ENCODE assay signal across 14 cellular contexts in the genomic region with DNA sequence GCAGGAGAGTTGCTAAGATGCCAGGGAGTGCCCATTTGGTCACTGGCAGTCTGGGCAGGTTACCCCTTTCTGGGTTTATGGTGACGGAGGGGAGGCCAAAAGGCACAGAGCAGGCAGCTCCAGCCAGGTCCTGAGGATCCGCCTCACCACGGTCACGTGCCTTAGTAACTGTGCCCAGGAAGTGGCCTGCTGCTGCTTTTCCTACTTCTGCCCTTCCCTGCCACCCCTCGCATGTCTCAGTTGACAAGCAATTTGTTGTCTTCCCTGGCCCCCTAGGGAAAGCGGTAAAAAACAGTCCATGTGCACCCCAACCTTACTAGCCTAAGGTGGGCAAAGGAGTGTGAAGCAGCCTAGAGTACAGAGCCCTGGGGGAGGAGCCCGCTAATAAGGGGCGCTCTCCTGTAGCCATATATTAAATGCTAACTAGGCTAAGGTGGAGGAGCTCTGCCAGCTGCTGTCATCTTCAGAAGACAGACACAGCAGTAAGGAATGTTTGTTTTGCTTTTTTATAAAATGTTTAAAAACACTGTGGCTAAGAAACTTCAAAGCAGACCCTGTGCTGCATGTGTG. TPM values are rescaled to one million over a fixed set of nuclear protein-coding genes. Genes with fewer than 3 reads are reported as not detected.
DNase-seq lines count a peak whose midpoint lies in the region; ATAC-seq and TF ChIP-seq lines count a peak whose summit lies in the region.
"Had no signal": no experiment of that assay in that cellular context is flagged by ENCODE, and none has a peak within 500 bp of the region (broad histone marks: within the 10 kb centered on the region; RNA-seq: fewer than 3 reads in every experiment).

No MANE protein-coding gene starts in this region.

- no peak overlapping the region for H3K4me3 Mint-ChIP-seq in activated naive CD8-positive, alpha-beta T cell
- H3K4me3 Mint-ChIP-seq in activated naive CD8-positive, alpha-beta T cell treated with anti-CD3 and anti-CD28 coated beads, Interleukin-2, amount 50 U/mL, for 24 hours: no peak overlapping the region
- H3K4me3 Mint-ChIP-seq: memory B cell had no signal

- no peak overlapping the region for H3K4me3 ChIP-seq in gastroesophageal sphincter
- peak overlapping the region in 1 of 2 donors; percentile 20 for H3K4me3 ChIP-seq in mucosa of rectum (ENCODE audit: low read length in 2 of 2)
- H3K4me3 ChIP-seq: GM23248 had no signal

- no peak for DNase-seq in activated naive CD8-positive, alpha-beta T cell treated with anti-CD3 and anti-CD28 coated beads, Interleukin-2, amount 50 U/mL, for 24 hours
- no peak for DNase-seq in NCI-H1930 (lab: John Stamatoyannopoulos, UW)
- DNase-seq in DMS114 treated with DMSO at 0.1 percent for 48 hours (lab: John Stamatoyannopoulos, UW; ENCODE audit: unreplicated experiment): no peak
- DNase-seq in stimulated activated CD4-positive, alpha-beta T cell treated with anti-CD3 and anti-CD28 coated beads, Interleukin-4, amount 100 ng/mL, for 4 hours: no peak
- DNase-seq: activated CD4-positive, CD25-positive, alpha-beta regulatory T cell treated with anti-CD3 and anti-CD28 coated beads, Interleukin-2, amount 50 U/mL, for 72 hours; activated gamma-delta T cell treated with Interleukin-2 at 50 U/mL for 16 hours; GM23248; NCI-H2171 treated with DMSO at 0.1 percent for 48 hours had no signal

- H3K27me3 ChIP-seq in gastroesophageal sphincter: peaks cover 26% of the 10 kb centered on the region
- no peaks in the 10 kb centered on the region for H3K27me3 ChIP-seq in mucosa of rectum (ENCODE audit: control insufficient read depth in 2 of 2, insufficient read depth in 2 of 2, low read length in 2 of 2)

- H3K36me3 ChIP-seq in gastroesophageal sphincter (no peaks in the 10 kb centered on the region), mucosa of rectum (ENCODE audit: control insufficient read depth in 2 of 2, insufficient read depth in 2 of 2, low read length in 2 of 2) (no peaks in the 10 kb centered on the region)

- no peaks in the 10 kb centered on the region for H3K36me3 Mint-ChIP-seq in activated naive CD8-positive, alpha-beta T cell
- no peaks in the 10 kb centered on the region for H3K36me3 Mint-ChIP-seq in activated naive CD8-positive, alpha-beta T cell treated with anti-CD3 and anti-CD28 coated beads, Interleukin-2, amount 50 U/mL, for 24 hours (ENCODE audit: low read depth)
- H3K36me3 Mint-ChIP-seq: memory B cell had no signal

- H3K9me3 ChIP-seq in gastroesophageal sphincter: no peaks in the 10 kb centered on the region
- H3K9me3 ChIP-seq in mucosa of rectum (ENCODE audit: control insufficient read depth in 2 of 2, low read length in 2 of 2): no peaks in the 10 kb centered on the region

- no peaks in the 10 kb centered on the region for H3K9me3 Mint-ChIP-seq in activated naive CD8-positive, alpha-beta T cell (ENCODE audit: low read depth)
- no peaks in the 10 kb centered on the region for H3K9me3 Mint-ChIP-seq in activated naive CD8-positive, alpha-beta T cell treated with anti-CD3 and anti-CD28 coated beads, Interleukin-2, amount 50 U/mL, for 24 hours
- H3K9me3 Mint-ChIP-seq: memory B cell had no signal

- H3K4me1 ChIP-seq in gastroesophageal sphincter (peaks cover 0 to 6% (median 0%) of the 10 kb centered on the region in 3 donors), mucosa of rectum (ENCODE audit: control insufficient read depth in 2 of 2, insufficient read depth in 2 of 2, low read length in 2 of 2) (peaks cover 16 to 25% of the 10 kb centered on the region in 2 donors)

- WGBS in gastroesophageal sphincter (ENCODE audit: low coverage in 1 of 2), 2 donors: 85% methylated on average over 5 of the region's 8 CpGs; no CpG with 5 or more reads in 1 of the 2 donors

- TF ChIP-seq POLR2A in gastroesophageal sphincter (IDR thresholded peaks at IDR 0.05): no peak

- ATAC-seq in activated naive CD8-positive, alpha-beta T cell treated with anti-CD3 and anti-CD28 coated beads, Interleukin-2, amount 50 U/mL, for 24 hours: no peak
- ATAC-seq in gastroesophageal sphincter: peak; percentile 25
- no peak for ATAC-seq in GM21526 (IDR thresholded peaks at IDR 0.05; ENCODE audit: low FRiP score, unreplicated experiment)

- TF ChIP-seq CTCF in gastroesophageal sphincter (IDR thresholded peaks at IDR 0.05): no peak

- H3K27ac ChIP-seq in gastroesophageal sphincter (no peak overlapping the region), mucosa of rectum (ENCODE audit: low read depth in 2 of 2, low read length in 2 of 2) (peak overlapping the region; percentile 79 to 84)
- H3K27ac ChIP-seq: GM23248, KMS-11 had no signal

- peaks cover 14% of the 10 kb centered on the region for H3K4me1 Mint-ChIP-seq in activated naive CD8-positive, alpha-beta T cell (ENCODE audit: low read depth)
- peaks cover 20% of the 10 kb centered on the region for H3K4me1 Mint-ChIP-seq in activated naive CD8-positive, alpha-beta T cell treated with anti-CD3 and anti-CD28 coated beads, Interleukin-2, amount 50 U/mL, for 24 hours

- peak overlapping the region; percentile 41 to 60 for H3K9ac ChIP-seq in mucosa of rectum (ENCODE audit: low read depth in 1 of 2, low read length in 2 of 2)
- H3K9ac ChIP-seq: GM23248, KMS-11 had no signal

- H3K27me3 Mint-ChIP-seq in activated naive CD8-positive, alpha-beta T cell: peaks cover 2% of the 10 kb centered on the region
- H3K27me3 Mint-ChIP-seq in activated naive CD8-positive, alpha-beta T cell treated with anti-CD3 and anti-CD28 coated beads, Interleukin-2, amount 50 U/mL, for 24 hours: peaks cover 2% of the 10 kb centered on the region

- H3K27ac Mint-ChIP-seq in activated naive CD8-positive, alpha-beta T cell: peak overlapping the region; percentile 47
- H3K27ac Mint-ChIP-seq in activated naive CD8-positive, alpha-beta T cell treated with anti-CD3 and anti-CD28 coated beads, Interleukin-2, amount 50 U/mL, for 24 hours: no peak overlapping the region
- H3K27ac Mint-ChIP-seq: memory B cell had no signal

- no peak for TF ChIP-seq EP300 in gastroesophageal sphincter (IDR thresholded peaks at IDR 0.05)

RNA-seq across cellular contexts. Expression of a gene that starts 9.1 kb away (rescaled TPM):
- total RNA-seq in gastroesophageal sphincter: 1 to 10 TPM in 1 of 4 donors, under 1 TPM in 2, not detected in 1; 0.31 to 1.2 (median 0.58) TPM
- total RNA-seq: GM23248 had no signal

RNA-seq across cellular contexts. Expression of a gene that starts 24.6 kb away (rescaled TPM):
- 10 to 100 TPM; 25.8 to 51.2 (median 40.2) TPM for total RNA-seq in gastroesophageal sphincter

Comparison
In these comparisons a context has a peak if more than half of its experiments do, and no peak if none do; other contexts are left out.
1. H3K27ac ChIP-seq: peak in mucosa of rectum (2 of 2); none in gastroesophageal sphincter (0 of 4).